In genomic region chr21:41010981-41011380, GRCh38 we compare ENCODE assay signal across 27 cellular contexts.
"Had no signal": no experiment of that assay in that cellular context is flagged by ENCODE, and none has a peak within 500 bp of the region (broad histone marks: within the 10 kb centered on the region; RNA-seq: fewer than 3 reads in every experiment).

No MANE protein-coding gene starts in this region.

- H3K27me3 Mint-ChIP-seq: activated CD4-positive, alpha-beta T cell treated with anti-CD3 and anti-CD28 coated beads, Interleukin-2, amount 10 ng/mL, durations not matched to agents 7 days and 5 days had no signal

- H3K27ac Mint-ChIP-seq: activated CD4-positive, alpha-beta T cell treated with anti-CD3 and anti-CD28 coated beads, Interleukin-2, amount 10 ng/mL, durations not matched to agents 7 days and 5 days; activated CD8-positive, alpha-beta T cell treated with anti-CD3 and anti-CD28 coated beads, Interleukin-2, amount 10 ng/mL, durations not matched to agents 7 days and 5 days; activated naive CD4-positive, alpha-beta T cell treated with anti-CD3 and anti-CD28 coated beads, Interleukin-2, amount 50 U/mL, for 72 hours; activated T-cell treated with anti-CD3 and anti-CD28 coated beads, Interleukin-2, amount 50 U/mL, for 24 hours; activated T-helper 2 cell treated with anti-CD3 and anti-CD28 coated beads, Interferon-gamma antibody, Interleukin-2, Interleukin-4, amounts not matched to agents 10 μg/mL and 5 μg/mL and 100 μg/mL, durations not matched to agents 14 hours and 24 hours and 36 hours had no signal

- H3K4me3 Mint-ChIP-seq: activated CD4-positive, alpha-beta T cell treated with anti-CD3 and anti-CD28 coated beads, Interleukin-2, amount 10 ng/mL, durations not matched to agents 7 days and 5 days; activated CD8-positive, alpha-beta T cell treated with anti-CD3 and anti-CD28 coated beads, Interleukin-2, amount 10 ng/mL, durations not matched to agents 7 days and 5 days; activated T-cell treated with anti-CD3 and anti-CD28 coated beads, Interleukin-2, amount 50 U/mL, for 24 hours had no signal

- H3K36me3 Mint-ChIP-seq: activated naive CD4-positive, alpha-beta T cell treated with anti-CD3 and anti-CD28 coated beads, Interleukin-2, amount 50 U/mL, for 72 hours had no signal

- H3K9me3 Mint-ChIP-seq: activated CD4-positive, alpha-beta T cell treated with anti-CD3 and anti-CD28 coated beads, Interleukin-2, amount 10 ng/mL, durations not matched to agents 7 days and 5 days; activated naive CD4-positive, alpha-beta T cell treated with anti-CD3 and anti-CD28 coated beads, Interleukin-2, amount 50 U/mL, for 72 hours; activated T-cell treated with anti-CD3 and anti-CD28 coated beads, Interleukin-2, amount 50 U/mL, for 24 hours; activated T-helper 2 cell treated with anti-CD3 and anti-CD28 coated beads, Interferon-gamma antibody, Interleukin-2, Interleukin-4, amounts not matched to agents 10 μg/mL and 5 μg/mL and 100 μg/mL, durations not matched to agents 14 hours and 24 hours and 36 hours had no signal

- DNase-seq: activated CD4-positive, alpha-beta T cell treated with anti-CD3 and anti-CD28 coated beads for 1 hour; activated CD4-positive, alpha-beta T cell treated with anti-CD3 and anti-CD28 coated beads, Interleukin-2, amount 10 ng/mL, durations not matched to agents 7 days and 5 days; activated CD4-positive, alpha-beta T cell treated with anti-CD3 and anti-CD28 coated beads, Interleukin-2, amount 50 U/mL, for 48 hours; activated CD4-positive, CD25-positive, alpha-beta regulatory T cell; activated CD8-positive, alpha-beta T cell treated with anti-CD3 and anti-CD28 coated beads, Interleukin-2, amount 10 ng/mL, durations not matched to agents 7 days and 5 days; activated gamma-delta T cell; activated naive CD4-positive, alpha-beta T cell treated with Interleukin-2 at 50 U/mL for 16 hours; activated T-cell treated with anti-CD3 and anti-CD28 coated beads, Interleukin-2, amount 50 U/mL, for 24 hours; adrenal gland; body of pancreas; Karpas-422; KBM-7; NCI-H1105; NCI-H1417 treated with DMSO at 0.1 percent for 48 hours; NCI-H187 treated with DMSO at 0.1 percent for 48 hours; NCI-H2081; NCI-H2171; NCI-H2227 treated with DMSO at 0.1 percent for 48 hours; NCI-H510A treated with DMSO at 0.1 percent for 48 hours; NCI-H526 treated with DMSO at 0.1 percent for 48 hours; Right ventricle myocardium superior; SW 1271; T-helper 1 cell; T-helper 2 cell; T-helper 9 cell had no signal

- H3K4me1 Mint-ChIP-seq: activated CD4-positive, alpha-beta T cell treated with anti-CD3 and anti-CD28 coated beads, Interleukin-2, amount 10 ng/mL, durations not matched to agents 7 days and 5 days had no signal
